20 cellular contexts compared by ENCODE assay signal in the genomic region with DNA sequence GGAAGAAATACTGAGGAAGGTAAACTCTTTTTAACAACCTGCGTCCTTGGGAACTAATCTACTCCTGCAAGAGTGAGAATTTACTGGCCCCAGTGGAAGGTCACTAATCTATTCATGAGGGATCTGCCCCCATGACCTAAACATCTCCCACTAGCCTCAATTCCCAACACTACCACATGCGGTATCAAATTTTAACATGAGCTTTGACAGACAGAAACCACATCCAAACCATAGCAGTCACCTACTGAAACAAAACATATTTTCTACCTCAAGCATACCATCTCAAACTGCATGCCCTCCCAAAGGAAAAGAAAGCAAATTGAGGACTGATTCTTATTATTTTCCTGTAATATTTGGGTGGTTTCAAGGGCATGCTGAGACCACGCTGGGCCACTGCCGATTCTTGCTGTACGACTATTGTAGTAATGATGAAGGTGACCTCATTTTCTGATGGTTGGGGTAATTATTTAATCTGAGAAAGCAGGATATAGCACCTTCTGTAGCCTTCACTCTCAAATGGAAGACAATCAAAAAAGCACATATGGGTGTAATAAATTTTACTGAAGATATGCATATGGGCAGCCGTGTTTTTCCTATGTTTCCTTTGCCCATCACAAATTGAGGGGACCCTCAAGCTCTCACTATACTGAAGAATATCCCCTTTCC. TPM values are rescaled to one million over a fixed set of nuclear protein-coding genes. Genes with fewer than 3 reads are reported as not detected.
DNase-seq lines count a peak whose midpoint lies in the region; ATAC-seq and TF ChIP-seq lines count a peak whose summit lies in the region.
"Had no signal": no experiment of that assay in that cellular context is flagged by ENCODE, and none has a peak within 500 bp of the region (broad histone marks: within the 10 kb centered on the region; RNA-seq: fewer than 3 reads in every experiment).

No MANE protein-coding gene starts in this region.

- CTCF ChIA-PET in CD4-positive, alpha-beta memory T cell (lab: Charles Lee; ENCODE audit: partially characterized antibody), result interaction anchor here (0.9 to 3.8 kb wide), 12 partner anchors 9 to 286 kb away, joined by 3 to 17 read pairs (median 5); a partner anchor contains a TSS

- H3K4me1 Mint-ChIP-seq in CD4-positive, alpha-beta memory T cell, result peaks cover 66 to 84% (median 76%) of the 10 kb centered on the region in 4 donors
- peaks cover 71% of the 10 kb centered on the region for H3K4me1 Mint-ChIP-seq in activated naive CD8-positive, alpha-beta T cell treated with anti-CD3 and anti-CD28 coated beads, Interleukin-2, amount 50 U/mL, for 24 hours

- no peaks in the 10 kb centered on the region for H3K27me3 ChIP-seq in CD4-positive, alpha-beta memory T cell (ENCODE audit: insufficient read depth, low read length)
- H3K27me3 ChIP-seq: BE2C, body of pancreas, heart left ventricle had no signal

- no peaks in the 10 kb centered on the region for H3K27me3 Mint-ChIP-seq in CD4-positive, alpha-beta memory T cell
- no peaks in the 10 kb centered on the region for H3K27me3 Mint-ChIP-seq in activated naive CD8-positive, alpha-beta T cell treated with anti-CD3 and anti-CD28 coated beads, Interleukin-2, amount 50 U/mL, for 24 hours

- peak overlapping the region; percentile 61 for H3K27ac ChIP-seq in CD4-positive, alpha-beta memory T cell (ENCODE audit: low read depth, low read length)
- H3K27ac ChIP-seq in KOPT-K1 (ENCODE audit: low read depth, low read length, poor library complexity, severe bottlenecking) (peak overlapping the region; percentile 86), skin epidermis (peak overlapping the region in 12 of 21 experiments; percentile 3 to 92 (median 66))

- peak overlapping the region; percentile 83 to 96 (median 94) for H3K27ac Mint-ChIP-seq in CD4-positive, alpha-beta memory T cell
- peak overlapping the region; percentile 61 for H3K27ac Mint-ChIP-seq in activated naive CD8-positive, alpha-beta T cell treated with anti-CD3 and anti-CD28 coated beads, Interleukin-2, amount 50 U/mL, for 24 hours

- H3K4me3 ChIP-seq in CD4-positive, alpha-beta memory T cell (ENCODE audit: low read length in 2 of 2), result peak overlapping the region in 1 of 2 donors; percentile 14
- H3K4me3 ChIP-seq in skin epidermis, result no peak overlapping the region
- H3K4me3 ChIP-seq: body of pancreas had no signal

- no peaks in the 10 kb centered on the region for H3K36me3 ChIP-seq in CD4-positive, alpha-beta memory T cell (ENCODE audit: insufficient read depth, low read length)
- H3K36me3 ChIP-seq in KOPT-K1 (ENCODE audit: insufficient read depth, low read length), result no peaks in the 10 kb centered on the region
- H3K36me3 ChIP-seq: BE2C, heart left ventricle had no signal

- H3K4me3 Mint-ChIP-seq in CD4-positive, alpha-beta memory T cell, result peak overlapping the region in 7 of 8 donors; percentile 30 to 78 (median 76)
- H3K4me3 Mint-ChIP-seq in activated naive CD8-positive, alpha-beta T cell treated with anti-CD3 and anti-CD28 coated beads, Interleukin-2, amount 50 U/mL, for 24 hours, result peak overlapping the region; percentile 12

- intact Hi-C loops in CD4-positive, alpha-beta memory T cell (cut with micrococcal nuclease), result no loop called here

- DNase-seq in CD4-positive, alpha-beta memory T cell, result peak in 2 of 5 donors; percentile 15 to 24
- DNase-seq in activated naive CD8-positive, alpha-beta T cell treated with anti-CD3 and anti-CD28 coated beads, Interleukin-2, amount 50 U/mL, for 24 hours, result no peak
- DNase-seq in NCI-H128 (lab: John Stamatoyannopoulos, UW; ENCODE audit: unreplicated experiment), result no peak
- DNase-seq in SKM-1 (lab: John Stamatoyannopoulos, UW; ENCODE audit: unreplicated experiment), result no peak
- DNase-seq: activated CD4-positive, CD25-positive, alpha-beta regulatory T cell treated with anti-CD3 and anti-CD28 coated beads, Interleukin-2, amount 50 U/mL, for 72 hours; BE2C; body of pancreas; dermis blood vessel endothelial cell; heart left ventricle; mesendoderm; NCI-H1930; NCI-H446 treated with DMSO at 0.1 percent for 48 hours; SHP77 treated with DMSO at 0.1 percent for 48 hours; stimulated activated CD4-positive, alpha-beta T cell treated with anti-CD3 and anti-CD28 coated beads, Interleukin-1b, Interleukin-23, amount 100 ng/mL, for 48 hours; T-helper 9 cell had no signal

- ATAC-seq in activated naive CD8-positive, alpha-beta T cell treated with anti-CD3 and anti-CD28 coated beads, Interleukin-2, amount 50 U/mL, for 24 hours, result peak; percentile 34
- ATAC-seq in SK-N-SH treated with all-trans-retinoic acid at 6 μM for 48 hours, result no peak
- ATAC-seq: body of pancreas, HCT116, heart left ventricle had no signal

- peaks cover 3 to 20% of the 10 kb centered on the region in 2 donors for H3K36me3 Mint-ChIP-seq in CD4-positive, alpha-beta memory T cell
- H3K36me3 Mint-ChIP-seq in activated naive CD8-positive, alpha-beta T cell treated with anti-CD3 and anti-CD28 coated beads, Interleukin-2, amount 50 U/mL, for 24 hours (ENCODE audit: low read depth), result peaks cover 12% of the 10 kb centered on the region

- POLR2A ChIA-PET in CD4-positive, alpha-beta memory T cell (lab: Charles Lee; ENCODE audit: partially characterized antibody), result interaction anchor here (0.7 to 5.3 kb wide), 16 partner anchors 10 to 325 kb away, joined by 3 to 86 read pairs (median 6); a partner anchor contains a TSS

- H3K4me1 ChIP-seq in CD4-positive, alpha-beta memory T cell (ENCODE audit: insufficient read depth, low read length), result peaks cover 75% of the 10 kb centered on the region
- H3K4me1 ChIP-seq: BE2C, body of pancreas had no signal

- peaks cover 0 to 4% (median 0%) of the 10 kb centered on the region in 8 donors for H3K9me3 Mint-ChIP-seq in CD4-positive, alpha-beta memory T cell
- peaks cover 17% of the 10 kb centered on the region for H3K9me3 Mint-ChIP-seq in activated naive CD8-positive, alpha-beta T cell treated with anti-CD3 and anti-CD28 coated beads, Interleukin-2, amount 50 U/mL, for 24 hours

- H3K9me3 ChIP-seq in CD4-positive, alpha-beta memory T cell (ENCODE audit: control insufficient read depth in 1 of 2, low read length in 2 of 2), result no peaks in the 10 kb centered on the region
- H3K9me3 ChIP-seq in KOPT-K1 (ENCODE audit: insufficient read depth, low read length, poor library complexity, severe bottlenecking), result peaks cover 12% of the 10 kb centered on the region
- H3K9me3 ChIP-seq: BE2C, body of pancreas, heart left ventricle had no signal

TF ChIP-seq in SK-N-SH treated with all-trans-retinoic acid at 6 μM for 48 hours, 23 proteins besides CTCF, POLR2A, EP300 and RAD21:
- TF ChIP-seq PPARA (CRISPR knock-in tag; IDR thresholded peaks at IDR 0.05; ENCODE audit: borderline replicate concordance), result no peak

RNA-seq across cellular contexts. Expression of a gene that starts 13.2 kb away (rescaled TPM):
- total RNA-seq in CD4-positive, alpha-beta memory T cell, result 10 to 100 TPM; 76.3 to 79.2 TPM
- polyA plus RNA-seq in CD4-positive, alpha-beta memory T cell, result 100 to 1,000 TPM in 1 of 2 donors, 10 to 100 TPM in 1; 37.9 to 124 TPM
- total RNA-seq: MCF 10A had no signal
